1 cellular context compared by ENCODE assay signal in genomic region chr1:186680031-186681012, GRCh38.
TF ChIP-seq lines count a peak whose summit lies in the region.

Gene PTGS2, minus strand, starts transcription at chr1:186680423. Its CDS starts 133 bp downstream, at chr1:186680290.

TF ChIP-seq in WTC11, 78 proteins besides CTCF, POLR2A, EP300 and RAD21 (continued from another document):
- TF ChIP-seq ERG (CRISPR knock-in tag; IDR thresholded peaks at IDR 0.05): peak; percentile 10; the same call in 1 of the 2 replicates
- TF ChIP-seq ARID4B (CRISPR knock-in tag; IDR thresholded peaks at IDR 0.05; ENCODE audit: borderline replicate concordance): 0 out of 2 replicates have a peak, but pooled peaks have one; percentile 19
- TF ChIP-seq ZNF671 (CRISPR knock-in tag; IDR thresholded peaks at IDR 0.05): no peak
- TF ChIP-seq ESRRA (CRISPR knock-in tag; IDR thresholded peaks at IDR 0.05; ENCODE audit: borderline replicate concordance): 0 out of 2 replicates have a peak, but pooled peaks have one; percentile 34
- peak; percentile 48; the same call in 1 of the 2 replicates for TF ChIP-seq SP1 (CRISPR knock-in tag; conservative IDR thresholded peaks at IDR 0.05)
- no peak for TF ChIP-seq ZNF232 (CRISPR knock-in tag; IDR thresholded peaks at IDR 0.05)
- TF ChIP-seq ZNF423 (CRISPR knock-in tag; IDR thresholded peaks at IDR 0.05): peak; percentile 84
- TF ChIP-seq MYBL2 (CRISPR knock-in tag; IDR thresholded peaks at IDR 0.05): 0 out of 2 replicates have a peak, but pooled peaks have one; percentile 20
